In the genomic region with DNA sequence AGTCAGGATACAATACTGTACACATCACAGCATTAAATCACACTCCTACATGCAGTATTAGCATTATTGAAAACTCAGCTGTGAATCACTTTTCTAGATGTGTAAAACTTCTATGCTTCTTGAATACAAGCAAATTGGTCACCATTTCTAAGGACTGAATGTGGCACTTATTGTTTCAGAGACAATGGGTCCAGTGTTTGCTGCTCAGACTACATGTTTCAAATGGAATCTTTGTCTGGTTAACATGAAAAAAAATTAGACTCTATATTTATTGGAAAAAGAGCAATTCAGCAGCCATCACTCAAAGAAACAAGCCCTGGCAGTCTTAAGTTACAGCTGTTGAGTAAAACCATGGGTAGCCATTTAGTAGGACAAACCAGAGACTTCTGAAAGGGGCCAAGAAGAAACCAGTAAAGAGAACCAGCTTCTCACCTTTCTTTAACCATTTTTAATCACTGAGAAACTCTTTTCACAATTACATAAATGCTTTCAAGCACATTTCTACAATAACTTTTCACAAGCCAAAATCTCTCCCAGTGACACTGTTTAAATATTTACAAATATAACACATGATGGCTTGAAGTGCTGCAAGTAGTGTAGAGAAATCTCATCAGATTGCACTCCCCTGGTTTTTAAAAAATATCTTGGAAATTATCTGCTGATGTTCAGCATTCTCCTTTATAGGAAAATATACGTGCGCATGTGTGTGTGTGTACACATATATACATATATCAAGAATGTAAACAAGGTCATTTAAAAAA, we compare ENCODE assay signal across 17 cellular contexts. TPM values are rescaled to one million over a fixed set of nuclear protein-coding genes. Genes with fewer than 3 reads are reported as not detected.
DNase-seq lines count a peak whose midpoint lies in the region; ATAC-seq lines count a peak whose summit lies in the region.
"Had no signal": no experiment of that assay in that cellular context is flagged by ENCODE, and none has a peak within 500 bp of the region (broad histone marks: within the 10 kb centered on the region; RNA-seq: fewer than 3 reads in every experiment).

No MANE protein-coding gene starts in this region.

- H3K27ac Mint-ChIP-seq in activated T-helper 17 cell treated with anti-CD3 and anti-CD28 coated beads, Interleukin-2, amount 50 U/mL, for 72 hours: no peak overlapping the region
- H3K27ac Mint-ChIP-seq: H9 had no signal

- DNase-seq in RPMI7951 (ENCODE audit: low read depth) (peak; percentile 7), inferior parietal cortex (ENCODE audit: extremely low spot score) (peak; percentile 83), occipital lobe (lab: John Stamatoyannopoulos, UW) (peak; percentile 16), A172 (ENCODE audit: low spot score) (no peak)
- no peak for DNase-seq in activated CD4-positive, alpha-beta T cell treated with anti-CD3 and anti-CD28 coated beads for 4 hours
- DNase-seq: DMS 273 treated with DMSO at 0.1 percent for 48 hours, H9, Karpas-422, MG63, NCI-H1092 treated with DMSO at 0.1 percent for 48 hours, NCI-H1694, NCI-H524 treated with DMSO at 0.1 percent for 48 hours had no signal

- no peaks in the 10 kb centered on the region for H3K4me1 Mint-ChIP-seq in activated T-helper 17 cell treated with anti-CD3 and anti-CD28 coated beads, Interleukin-2, amount 50 U/mL, for 72 hours

- H3K27ac ChIP-seq in temporal lobe (ENCODE audit: low read depth, low read length): peak overlapping the region; percentile 84
- H3K27ac ChIP-seq: C4-2B had no signal

- no peak overlapping the region for H3K4me3 Mint-ChIP-seq in activated T-helper 17 cell treated with anti-CD3 and anti-CD28 coated beads, Interleukin-2, amount 50 U/mL, for 72 hours
- H3K4me3 Mint-ChIP-seq: H9 had no signal

- peaks cover 3% of the 10 kb centered on the region for H3K9me3 Mint-ChIP-seq in activated T-helper 17 cell treated with anti-CD3 and anti-CD28 coated beads, Interleukin-2, amount 50 U/mL, for 72 hours

- no peaks in the 10 kb centered on the region for H3K36me3 Mint-ChIP-seq in activated T-helper 17 cell treated with anti-CD3 and anti-CD28 coated beads, Interleukin-2, amount 50 U/mL, for 72 hours (ENCODE audit: low read depth)

- H3K27me3 Mint-ChIP-seq in activated T-helper 17 cell treated with anti-CD3 and anti-CD28 coated beads, Interleukin-2, amount 50 U/mL, for 72 hours: peaks cover 10% of the 10 kb centered on the region

- no peak for ATAC-seq in activated T-helper 17 cell treated with anti-CD3 and anti-CD28 coated beads, Interleukin-2, amount 50 U/mL, for 72 hours (replicated peaks)

RNA-seq across cellular contexts. Expression of gene OR2K2, which starts 35.2 kb away (rescaled TPM):
- total RNA-seq in RPMI7951 (2014; rRNA removed; shearing (Covaris generic)): not detected in 2 replicates
- total RNA-seq in occipital lobe: not detected
- total RNA-seq in temporal lobe: not detected
- total RNA-seq in A172 (2014; rRNA removed; shearing (Covaris generic)): not detected in 2 replicates
- not detected for total RNA-seq in activated T-helper 17 cell treated with anti-CD3 and anti-CD28 coated beads, Interleukin-2, amount 50 U/mL, for 72 hours
- total RNA-seq: A673, H9, HT-29 had no signal

Comparison
In these comparisons a context has a peak if more than half of its experiments do, and no peak if none do; other contexts are left out.
1. DNase-seq: peak in RPMI7951 (single experiment), inferior parietal cortex (single experiment) and occipital lobe (single experiment); none in activated CD4-positive, alpha-beta T cell treated with anti-CD3 and anti-CD28 coated beads for 4 hours (0 of 2) and A172 (single experiment).